ENCODE assay signal across 1 cellular context in the genomic region with DNA sequence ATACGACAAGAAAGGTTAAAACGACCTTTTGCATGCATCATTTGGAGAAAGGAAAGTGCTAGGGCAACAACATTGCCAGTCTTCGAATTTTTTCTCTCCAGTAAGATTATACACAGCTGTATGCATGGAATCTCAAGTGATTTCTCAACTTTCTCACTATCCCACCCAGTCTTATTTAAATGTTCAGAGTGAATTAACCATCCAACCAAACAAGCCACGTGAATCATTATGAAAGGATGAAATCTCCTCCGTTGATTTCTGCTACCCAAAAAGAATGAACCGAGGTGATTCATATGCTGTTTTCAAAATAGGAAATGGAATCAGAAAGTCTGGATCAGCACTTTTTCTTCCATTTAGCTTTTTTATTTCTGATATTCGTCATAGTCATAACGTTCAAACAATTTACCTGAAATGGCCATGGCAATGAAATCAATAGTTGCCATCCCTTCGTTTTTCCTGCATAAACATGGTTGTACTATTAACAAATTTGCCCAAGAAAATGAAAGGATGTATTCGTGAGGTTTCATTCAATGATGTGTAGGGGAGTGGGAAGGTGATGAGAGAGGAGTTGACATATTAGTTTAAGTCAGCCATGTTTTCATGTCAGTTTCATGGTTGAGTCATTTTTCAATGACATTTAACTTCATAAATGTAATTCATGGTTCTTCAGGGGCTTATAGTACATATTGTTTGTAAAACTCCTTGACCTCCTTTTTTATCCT.
TF ChIP-seq lines count a peak whose summit lies in the region.

No MANE protein-coding gene starts in this region.

TF ChIP-seq in HepG2, 621 proteins besides CTCF, POLR2A, EP300 and RAD21:
- TF ChIP-seq MAFF (IDR thresholded peaks at IDR 0.05; ENCODE audit: low read depth, low read length): peak; percentile 59
- TF ChIP-seq MAFK (conservative IDR thresholded peaks at IDR 0.05 in 1 of 2, IDR thresholded peaks at IDR 0.05 in 1 of 2; ENCODE audit: low read length in 2 of 2): peak; percentile 41 to 70; a peak in 3 of 4 replicates
- no peak for TF ChIP-seq FOSL2 (CRISPR knock-in tag; IDR thresholded peaks at IDR 0.05)
TF ChIP-seq in HepG2: peak in this region for 2.
